Comparison of ENCODE assay signal across 29 cellular contexts in genomic region chr7:122768827-122769226, GRCh38.
"Had no signal": no experiment of that assay in that cellular context is flagged by ENCODE, and none has a peak within 500 bp of the region (broad histone marks: within the 10 kb centered on the region; RNA-seq: fewer than 3 reads in every experiment).

No MANE protein-coding gene starts in this region.

- H3K27ac ChIP-seq: ascending aorta, breast epithelium, PC-9, SJCRH30 had no signal

- H3K9ac ChIP-seq: SK-N-SH had no signal

- H3K27ac Mint-ChIP-seq: activated CD4-positive, alpha-beta T cell treated with anti-CD3 and anti-CD28 coated beads, Interleukin-2, amount 10 ng/mL, durations not matched to agents 24 days and 14 days; activated CD8-positive, alpha-beta T cell treated with anti-CD3 and anti-CD28 coated beads for 36 hours; activated naive CD4-positive, alpha-beta T cell treated with anti-CD3 and anti-CD28 coated beads, Interleukin-2, amount 50 U/mL, for 24 hours; activated naive CD8-positive, alpha-beta T cell treated with anti-CD3 and anti-CD28 coated beads, Interleukin-2, amount 10 ng/mL, durations not matched to agents 7 days and 5 days; activated T-cell treated with anti-CD3 and anti-CD28 coated beads, Interleukin-2, amount 50 U/mL, for 72 hours; activated T-helper 17 cell treated with anti-CD3 and anti-CD28 coated beads, Interleukin-2, amount 50 U/mL, for 72 hours; T-helper 1 cell treated with Interleukin-12 subunit alpha and Interleukin-12 subunit beta and Interleukin-4 antibody, amounts not matched to agents 30 μg/mL and 1 μg/mL, for 36 hours; T-helper 2 cell treated with Interferon-gamma antibody and Interleukin-4, amounts not matched to agents 5 μg/mL and 100 μg/mL, for 36 hours had no signal

- H3K27me3 Mint-ChIP-seq: activated CD4-positive, alpha-beta T cell treated with anti-CD3 and anti-CD28 coated beads, Interleukin-2, amount 10 ng/mL, durations not matched to agents 24 days and 14 days; activated CD8-positive, alpha-beta T cell treated with anti-CD3 and anti-CD28 coated beads for 36 hours; activated naive CD4-positive, alpha-beta T cell treated with anti-CD3 and anti-CD28 coated beads, Interleukin-2, amount 50 U/mL, for 24 hours; activated naive CD8-positive, alpha-beta T cell treated with anti-CD3 and anti-CD28 coated beads, Interleukin-2, amount 10 ng/mL, durations not matched to agents 7 days and 5 days; activated T-helper 17 cell treated with anti-CD3 and anti-CD28 coated beads, Interleukin-2, amount 50 U/mL, for 72 hours had no signal

- H3K4me1 Mint-ChIP-seq: activated CD4-positive, alpha-beta T cell treated with anti-CD3 and anti-CD28 coated beads, Interleukin-2, amount 10 ng/mL, durations not matched to agents 24 days and 14 days; activated naive CD4-positive, alpha-beta T cell treated with anti-CD3 and anti-CD28 coated beads, Interleukin-2, amount 50 U/mL, for 24 hours; activated naive CD8-positive, alpha-beta T cell treated with anti-CD3 and anti-CD28 coated beads, Interleukin-2, amount 10 ng/mL, durations not matched to agents 7 days and 5 days; activated T-helper 17 cell treated with anti-CD3 and anti-CD28 coated beads, Interleukin-2, amount 50 U/mL, for 72 hours had no signal

- H2AFZ ChIP-seq: PC-9 had no signal

- H3K9me2 ChIP-seq: SK-N-SH had no signal

- H3K9me3 ChIP-seq: ascending aorta, breast epithelium, SJCRH30, SK-N-SH had no signal

- H3K36me3 Mint-ChIP-seq: activated naive CD4-positive, alpha-beta T cell treated with anti-CD3 and anti-CD28 coated beads, Interleukin-2, amount 50 U/mL, for 24 hours; activated naive CD8-positive, alpha-beta T cell treated with anti-CD3 and anti-CD28 coated beads, Interleukin-2, amount 10 ng/mL, durations not matched to agents 7 days and 5 days had no signal

- DNase-seq: activated CD4-positive, alpha-beta T cell treated with anti-CD3 and anti-CD28 coated beads, Interleukin-2, amount 10 ng/mL, durations not matched to agents 24 days and 14 days; activated CD4-positive, alpha-beta T cell treated with anti-CD3 and anti-CD28 coated beads, Interleukin-2, amount 50 U/mL, for 4 hours; activated CD8-positive, alpha-beta T cell treated with anti-CD3 and anti-CD28 coated beads for 36 hours; activated gamma-delta T cell; activated naive CD4-positive, alpha-beta T cell treated with Interleukin-2 at 50 U/mL for 16 hours; activated naive CD8-positive, alpha-beta T cell treated with anti-CD3 and anti-CD28 coated beads, Interleukin-2, amount 10 ng/mL, durations not matched to agents 7 days and 5 days; activated T-cell treated with anti-CD3 and anti-CD28 coated beads, Interleukin-2, amount 50 U/mL, for 1 hour; activated T-cell treated with anti-CD3 and anti-CD28 coated beads, Interleukin-2, amount 50 U/mL, for 72 hours; amygdala; NCI-H1092 treated with DMSO at 0.1 percent for 48 hours; NCI-H1417; NCI-H187; NCI-H2029 treated with DMSO at 0.1 percent for 48 hours; NCI-H2107; NCI-H345; NCI-H524 treated with DMSO at 0.1 percent for 48 hours; NCI-H748 treated with DMSO at 0.1 percent for 48 hours; NK-92 treated with Interleukin-12 subunit alpha and Interleukin-12 subunit beta, amount 100 ng/mL, for 24 hours; PC-9; SHP77; SJCRH30; SK-N-SH had no signal

- H3K4me1 ChIP-seq: ascending aorta, breast epithelium had no signal

- ATAC-seq: activated CD8-positive, alpha-beta T cell treated with anti-CD3 and anti-CD28 coated beads for 36 hours; activated T-cell treated with anti-CD3 and anti-CD28 coated beads, Interleukin-2, amount 50 U/mL, for 72 hours; activated T-helper 17 cell treated with anti-CD3 and anti-CD28 coated beads, Interleukin-2, amount 50 U/mL, for 72 hours; K562 had no signal

- H3K4me3 Mint-ChIP-seq: activated CD4-positive, alpha-beta T cell treated with anti-CD3 and anti-CD28 coated beads, Interleukin-2, amount 10 ng/mL, durations not matched to agents 24 days and 14 days; activated CD8-positive, alpha-beta T cell treated with anti-CD3 and anti-CD28 coated beads for 36 hours; activated naive CD4-positive, alpha-beta T cell treated with anti-CD3 and anti-CD28 coated beads, Interleukin-2, amount 50 U/mL, for 24 hours; activated naive CD8-positive, alpha-beta T cell treated with anti-CD3 and anti-CD28 coated beads, Interleukin-2, amount 10 ng/mL, durations not matched to agents 7 days and 5 days; activated T-cell treated with anti-CD3 and anti-CD28 coated beads, Interleukin-2, amount 50 U/mL, for 72 hours; activated T-helper 17 cell treated with anti-CD3 and anti-CD28 coated beads, Interleukin-2, amount 50 U/mL, for 72 hours; T-helper 1 cell treated with Interleukin-12 subunit alpha and Interleukin-12 subunit beta and Interleukin-4 antibody, amounts not matched to agents 30 μg/mL and 1 μg/mL, for 36 hours; T-helper 2 cell treated with Interferon-gamma antibody and Interleukin-4, amounts not matched to agents 5 μg/mL and 100 μg/mL, for 36 hours had no signal

- H3K4me2 ChIP-seq: PC-9, SK-N-SH had no signal

- H3K9me3 Mint-ChIP-seq: activated CD4-positive, alpha-beta T cell treated with anti-CD3 and anti-CD28 coated beads, Interleukin-2, amount 10 ng/mL, durations not matched to agents 24 days and 14 days; activated CD8-positive, alpha-beta T cell treated with anti-CD3 and anti-CD28 coated beads for 36 hours; activated naive CD4-positive, alpha-beta T cell treated with anti-CD3 and anti-CD28 coated beads, Interleukin-2, amount 50 U/mL, for 24 hours; T-helper 1 cell treated with Interleukin-12 subunit alpha and Interleukin-12 subunit beta and Interleukin-4 antibody, amounts not matched to agents 30 μg/mL and 1 μg/mL, for 36 hours; T-helper 2 cell treated with Interferon-gamma antibody and Interleukin-4, amounts not matched to agents 5 μg/mL and 100 μg/mL, for 36 hours had no signal

- H3K36me3 ChIP-seq: ascending aorta, breast epithelium, SJCRH30 had no signal

- H3K4me3 ChIP-seq: ascending aorta, breast epithelium, K562, PC-9, SJCRH30 had no signal

- H3K27me3 ChIP-seq: ascending aorta, breast epithelium had no signal
